In the genomic region with DNA sequence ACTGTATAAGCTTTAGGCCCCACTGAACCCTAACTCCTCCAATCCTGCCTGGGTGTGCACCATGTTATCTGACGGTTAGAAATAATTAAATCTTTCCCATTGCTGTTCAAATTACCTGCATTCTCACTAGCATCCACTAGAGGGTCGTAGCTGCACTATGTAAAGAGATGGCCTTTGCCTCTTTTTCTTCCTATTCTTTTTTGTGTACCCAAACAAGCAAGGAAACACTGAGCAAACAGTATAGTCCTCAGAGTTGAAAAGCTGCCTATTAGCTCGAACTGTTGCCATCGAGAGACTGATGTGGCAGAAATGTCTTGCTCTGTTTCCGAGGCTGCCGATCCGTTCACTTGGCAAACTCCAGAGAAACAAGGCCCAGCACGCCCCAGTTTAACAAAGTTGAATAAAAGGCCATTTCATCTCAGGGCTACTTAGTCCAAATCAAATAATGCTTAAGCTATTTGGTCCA, we compare ENCODE assay signal across 1 cellular context.
TF ChIP-seq lines count a peak whose summit lies in the region.

No MANE protein-coding gene starts in this region.

TF ChIP-seq in HepG2, 621 proteins besides CTCF, POLR2A, EP300 and RAD21 (continued from another document):
- TF ChIP-seq, protein P1, sequence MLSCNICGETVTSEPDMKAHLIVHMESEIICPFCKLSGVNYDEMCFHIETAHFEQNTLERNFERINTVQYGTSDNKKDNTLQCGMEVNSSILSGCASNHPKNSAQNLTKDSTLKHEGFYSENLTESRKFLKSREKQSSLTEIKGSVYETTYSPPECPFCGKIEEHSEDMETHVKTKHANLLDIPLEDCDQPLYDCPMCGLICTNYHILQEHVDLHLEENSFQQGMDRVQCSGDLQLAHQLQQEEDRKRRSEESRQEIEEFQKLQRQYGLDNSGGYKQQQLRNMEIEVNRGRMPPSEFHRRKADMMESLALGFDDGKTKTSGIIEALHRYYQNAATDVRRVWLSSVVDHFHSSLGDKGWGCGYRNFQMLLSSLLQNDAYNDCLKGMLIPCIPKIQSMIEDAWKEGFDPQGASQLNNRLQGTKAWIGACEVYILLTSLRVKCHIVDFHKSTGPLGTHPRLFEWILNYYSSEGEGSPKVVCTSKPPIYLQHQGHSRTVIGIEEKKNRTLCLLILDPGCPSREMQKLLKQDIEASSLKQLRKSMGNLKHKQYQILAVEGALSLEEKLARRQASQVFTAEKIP (CRISPR knock-in tag; IDR thresholded peaks at IDR 0.05; ENCODE audit: borderline replicate concordance), result no peak
- TF ChIP-seq, protein P2, sequence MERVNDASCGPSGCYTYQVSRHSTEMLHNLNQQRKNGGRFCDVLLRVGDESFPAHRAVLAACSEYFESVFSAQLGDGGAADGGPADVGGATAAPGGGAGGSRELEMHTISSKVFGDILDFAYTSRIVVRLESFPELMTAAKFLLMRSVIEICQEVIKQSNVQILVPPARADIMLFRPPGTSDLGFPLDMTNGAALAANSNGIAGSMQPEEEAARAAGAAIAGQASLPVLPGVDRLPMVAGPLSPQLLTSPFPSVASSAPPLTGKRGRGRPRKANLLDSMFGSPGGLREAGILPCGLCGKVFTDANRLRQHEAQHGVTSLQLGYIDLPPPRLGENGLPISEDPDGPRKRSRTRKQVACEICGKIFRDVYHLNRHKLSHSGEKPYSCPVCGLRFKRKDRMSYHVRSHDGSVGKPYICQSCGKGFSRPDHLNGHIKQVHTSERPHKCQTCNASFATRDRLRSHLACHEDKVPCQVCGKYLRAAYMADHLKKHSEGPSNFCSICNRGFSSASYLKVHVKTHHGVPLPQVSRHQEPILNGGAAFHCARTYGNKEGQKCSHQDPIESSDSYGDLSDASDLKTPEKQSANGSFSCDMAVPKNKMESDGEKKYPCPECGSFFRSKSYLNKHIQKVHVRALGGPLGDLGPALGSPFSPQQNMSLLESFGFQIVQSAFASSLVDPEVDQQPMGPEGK (CRISPR knock-in tag; IDR thresholded peaks at IDR 0.05), result 0 out of 2 replicates have a peak, but pooled peaks have one; percentile 12
- TF ChIP-seq SMC3 (IDR thresholded peaks at IDR 0.05; ENCODE audit: low read length) (peak; percentile 57), HOXA5 (CRISPR knock-in tag; IDR thresholded peaks at IDR 0.05) (peak; percentile 30; the same call in 1 of the 2 replicates), XRCC5 (optimal IDR thresholded peaks at IDR 0.05; ENCODE audit: low read length) (peak; percentile 21), ZMYM4 (CRISPR knock-in tag; IDR thresholded peaks at IDR 0.05) (peak; percentile 40; the same call in 1 of the 2 replicates), STAG1 (CRISPR knock-in tag; IDR thresholded peaks at IDR 0.05) (peak; percentile 82), ZNF552 (CRISPR knock-in tag; IDR thresholded peaks at IDR 0.05; ENCODE audit: borderline replicate concordance) (no peak), HNF4A (CRISPR knock-in tag; IDR thresholded peaks at IDR 0.05) (peak; percentile 44), PHF20 (CRISPR knock-in tag; IDR thresholded peaks at IDR 0.05) (no peak), SOX13 (IDR thresholded peaks at IDR 0.05) (no peak), SOX13 (CRISPR knock-in tag; conservative IDR thresholded peaks at IDR 0.05 in 1 of 2, IDR thresholded peaks at IDR 0.05 in 1 of 2) (peak in 1 of 2 experiments; percentile 34; a peak in 1 of 4 replicates), ZNF644 (CRISPR knock-in tag; IDR thresholded peaks at IDR 0.05; ENCODE audit: low read depth) (0 out of 2 replicates have a peak, but pooled peaks have one; percentile 26), SOX5 (CRISPR knock-in tag; IDR thresholded peaks at IDR 0.05; ENCODE audit: borderline replicate concordance) (0 out of 2 replicates have a peak, but pooled peaks have one; percentile 12), ZNF615 (CRISPR knock-in tag; IDR thresholded peaks at IDR 0.05; ENCODE audit: borderline replicate concordance) (no peak), GATAD2A (CRISPR knock-in tag; IDR thresholded peaks at IDR 0.05) (0 out of 2 replicates have a peak, but pooled peaks have one; percentile 37), PPARG (CRISPR knock-in tag; conservative IDR thresholded peaks at IDR 0.05) (0 out of 2 replicates have a peak, but pooled peaks have one; percentile 29), REPIN1 (CRISPR knock-in tag; IDR thresholded peaks at IDR 0.05; ENCODE audit: borderline replicate concordance, low read depth) (0 out of 2 replicates have a peak, but pooled peaks have one; percentile 48), RXRB (CRISPR knock-in tag; IDR thresholded peaks at IDR 0.05; ENCODE audit: borderline replicate concordance) (peak; percentile 29; the same call in 1 of the 2 replicates), U2AF1 (optimal IDR thresholded peaks at IDR 0.05; ENCODE audit: low read depth, low read length) (no peak), SOX6 (IDR thresholded peaks at IDR 0.05) (no peak), SOX6 (CRISPR knock-in tag; IDR thresholded peaks at IDR 0.05) (0 out of 2 replicates have a peak, but pooled peaks have one; percentile 20), MIXL1 (CRISPR knock-in tag; IDR thresholded peaks at IDR 0.05) (peak; percentile 71), TOE1 (CRISPR knock-in tag; IDR thresholded peaks at IDR 0.05) (no peak), FOXA3 (CRISPR knock-in tag; IDR thresholded peaks at IDR 0.05) (peak; percentile 46), FOXA1 (IDR thresholded peaks at IDR 0.05) (no peak), FOXA1 (CRISPR knock-in tag; IDR thresholded peaks at IDR 0.05) (peak; percentile 28; the same call in 1 of the 2 replicates), TEAD3 (CRISPR knock-in tag; optimal IDR thresholded peaks at IDR 0.05; ENCODE audit: borderline replicate concordance) (peak; percentile 40)
- TF ChIP-seq, protein P3, sequence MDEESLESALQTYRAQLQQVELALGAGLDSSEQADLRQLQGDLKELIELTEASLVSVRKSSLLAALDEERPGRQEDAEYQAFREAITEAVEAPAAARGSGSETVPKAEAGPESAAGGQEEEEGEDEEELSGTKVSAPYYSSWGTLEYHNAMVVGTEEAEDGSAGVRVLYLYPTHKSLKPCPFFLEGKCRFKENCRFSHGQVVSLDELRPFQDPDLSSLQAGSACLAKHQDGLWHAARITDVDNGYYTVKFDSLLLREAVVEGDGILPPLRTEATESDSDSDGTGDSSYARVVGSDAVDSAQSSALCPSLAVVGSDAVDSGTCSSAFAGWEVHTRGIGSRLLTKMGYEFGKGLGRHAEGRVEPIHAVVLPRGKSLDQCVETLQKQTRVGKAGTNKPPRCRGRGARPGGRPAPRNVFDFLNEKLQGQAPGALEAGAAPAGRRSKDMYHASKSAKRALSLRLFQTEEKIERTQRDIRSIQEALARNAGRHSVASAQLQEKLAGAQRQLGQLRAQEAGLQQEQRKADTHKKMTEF (CRISPR knock-in tag; IDR thresholded peaks at IDR 0.05), result peak; percentile 40; the same call in 1 of the 2 replicates
- TF ChIP-seq, protein P4, sequence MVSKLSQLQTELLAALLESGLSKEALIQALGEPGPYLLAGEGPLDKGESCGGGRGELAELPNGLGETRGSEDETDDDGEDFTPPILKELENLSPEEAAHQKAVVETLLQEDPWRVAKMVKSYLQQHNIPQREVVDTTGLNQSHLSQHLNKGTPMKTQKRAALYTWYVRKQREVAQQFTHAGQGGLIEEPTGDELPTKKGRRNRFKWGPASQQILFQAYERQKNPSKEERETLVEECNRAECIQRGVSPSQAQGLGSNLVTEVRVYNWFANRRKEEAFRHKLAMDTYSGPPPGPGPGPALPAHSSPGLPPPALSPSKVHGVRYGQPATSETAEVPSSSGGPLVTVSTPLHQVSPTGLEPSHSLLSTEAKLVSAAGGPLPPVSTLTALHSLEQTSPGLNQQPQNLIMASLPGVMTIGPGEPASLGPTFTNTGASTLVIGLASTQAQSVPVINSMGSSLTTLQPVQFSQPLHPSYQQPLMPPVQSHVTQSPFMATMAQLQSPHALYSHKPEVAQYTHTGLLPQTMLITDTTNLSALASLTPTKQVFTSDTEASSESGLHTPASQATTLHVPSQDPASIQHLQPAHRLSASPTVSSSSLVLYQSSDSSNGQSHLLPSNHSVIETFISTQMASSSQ (IDR thresholded peaks at IDR 0.05; ENCODE audit: low read depth), result no peak
- TF ChIP-seq, protein P4 (CRISPR knock-in tag; IDR thresholded peaks at IDR 0.05; ENCODE audit: borderline replicate concordance), result no peak
- TF ChIP-seq, protein P5, sequence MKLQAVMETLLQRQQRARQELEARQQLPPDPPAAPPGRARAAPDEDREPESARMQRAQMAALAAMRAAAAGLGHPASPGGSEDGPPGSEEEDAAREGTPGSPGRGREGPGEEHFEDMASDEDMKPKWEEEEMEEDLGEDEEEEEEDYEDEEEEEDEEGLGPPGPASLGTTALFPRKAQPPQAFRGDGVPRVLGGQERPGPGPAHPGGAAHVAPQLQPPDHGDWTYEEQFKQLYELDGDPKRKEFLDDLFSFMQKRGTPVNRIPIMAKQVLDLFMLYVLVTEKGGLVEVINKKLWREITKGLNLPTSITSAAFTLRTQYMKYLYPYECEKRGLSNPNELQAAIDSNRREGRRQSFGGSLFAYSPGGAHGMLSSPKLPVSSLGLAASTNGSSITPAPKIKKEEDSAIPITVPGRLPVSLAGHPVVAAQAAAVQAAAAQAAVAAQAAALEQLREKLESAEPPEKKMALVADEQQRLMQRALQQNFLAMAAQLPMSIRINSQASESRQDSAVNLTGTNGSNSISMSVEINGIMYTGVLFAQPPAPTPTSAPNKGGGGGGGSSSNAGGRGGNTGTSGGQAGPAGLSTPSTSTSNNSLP (IDR thresholded peaks at IDR 0.05; ENCODE audit: low read depth, low read length), result peak; percentile 55; the same call in 1 of the 2 replicates
- TF ChIP-seq, protein P6, sequence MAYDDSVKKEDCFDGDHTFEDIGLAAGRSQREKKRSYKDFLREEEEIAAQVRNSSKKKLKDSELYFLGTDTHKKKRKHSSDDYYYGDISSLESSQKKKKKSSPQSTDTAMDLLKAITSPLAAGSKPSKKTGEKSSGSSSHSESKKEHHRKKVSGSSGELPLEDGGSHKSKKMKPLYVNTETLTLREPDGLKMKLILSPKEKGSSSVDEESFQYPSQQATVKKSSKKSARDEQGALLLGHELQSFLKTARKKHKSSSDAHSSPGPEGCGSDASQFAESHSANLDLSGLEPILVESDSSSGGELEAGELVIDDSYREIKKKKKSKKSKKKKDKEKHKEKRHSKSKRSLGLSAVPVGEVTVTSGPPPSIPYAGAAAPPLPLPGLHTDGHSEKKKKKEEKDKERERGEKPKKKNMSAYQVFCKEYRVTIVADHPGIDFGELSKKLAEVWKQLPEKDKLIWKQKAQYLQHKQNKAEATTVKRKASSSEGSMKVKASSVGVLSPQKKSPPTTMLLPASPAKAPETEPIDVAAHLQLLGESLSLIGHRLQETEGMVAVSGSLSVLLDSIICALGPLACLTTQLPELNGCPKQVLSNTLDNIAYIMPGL (CRISPR knock-in tag; IDR thresholded peaks at IDR 0.05; ENCODE audit: borderline replicate concordance in 1 of 2, low read depth in 1 of 2), result peak in 1 of 2 experiments; percentile 54; a peak in 1 of 4 replicates
- TF ChIP-seq, protein P7, sequence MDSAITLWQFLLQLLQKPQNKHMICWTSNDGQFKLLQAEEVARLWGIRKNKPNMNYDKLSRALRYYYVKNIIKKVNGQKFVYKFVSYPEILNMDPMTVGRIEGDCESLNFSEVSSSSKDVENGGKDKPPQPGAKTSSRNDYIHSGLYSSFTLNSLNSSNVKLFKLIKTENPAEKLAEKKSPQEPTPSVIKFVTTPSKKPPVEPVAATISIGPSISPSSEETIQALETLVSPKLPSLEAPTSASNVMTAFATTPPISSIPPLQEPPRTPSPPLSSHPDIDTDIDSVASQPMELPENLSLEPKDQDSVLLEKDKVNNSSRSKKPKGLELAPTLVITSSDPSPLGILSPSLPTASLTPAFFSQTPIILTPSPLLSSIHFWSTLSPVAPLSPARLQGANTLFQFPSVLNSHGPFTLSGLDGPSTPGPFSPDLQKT (CRISPR knock-in tag; IDR thresholded peaks at IDR 0.05; ENCODE audit: borderline replicate concordance), result no peak
- TF ChIP-seq, protein P8, sequence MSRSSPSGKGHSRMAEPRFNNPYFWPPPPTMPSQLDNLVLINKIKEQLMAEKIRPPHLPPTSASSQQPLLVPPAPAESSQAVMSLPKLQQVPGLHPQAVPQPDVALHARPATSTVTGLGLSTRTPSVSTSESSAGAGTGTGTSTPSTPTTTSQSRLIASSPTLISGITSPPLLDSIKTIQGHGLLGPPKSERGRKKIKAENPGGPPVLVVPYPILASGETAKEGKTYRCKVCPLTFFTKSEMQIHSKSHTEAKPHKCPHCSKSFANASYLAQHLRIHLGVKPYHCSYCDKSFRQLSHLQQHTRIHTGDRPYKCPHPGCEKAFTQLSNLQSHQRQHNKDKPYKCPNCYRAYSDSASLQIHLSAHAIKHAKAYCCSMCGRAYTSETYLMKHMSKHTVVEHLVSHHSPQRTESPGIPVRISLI (CRISPR knock-in tag; IDR thresholded peaks at IDR 0.05; ENCODE audit: borderline replicate concordance), result peak; percentile 25; the same call in 1 of the 2 replicates
